Comparison of ENCODE assay signal across 8 cellular contexts in genomic region chr2:219498280-219499057, GRCh38. TPM values are rescaled to one million over a fixed set of nuclear protein-coding genes. Genes with fewer than 3 reads are reported as not detected.
DNase-seq lines count a peak whose midpoint lies in the region; ATAC-seq and TF ChIP-seq lines count a peak whose summit lies in the region.

TSS of gene GMPPA (plus strand) at chr2:219498891. CDS start at chr2:219499976, 1,085 bp downstream.

- H3K79me2 ChIP-seq in PC-3 (ENCODE audit: low read length): peaks cover 16% of the 10 kb centered on the region

- CTCF ChIA-PET in PC-3 (lab: Charles Lee): interaction anchor here (0.6 to 1.7 kb wide), 10 partner anchors 10 to 788 kb away, joined by 3 to 14 read pairs (median 4); no protein-coding TSS in a partner anchor

- POLR2A ChIA-PET in PC-3 (lab: Charles Lee; ENCODE audit: unreplicated experiment): interaction anchor here (0.6 to 1.1 kb wide), 9 partner anchors 10 to 111 kb away, joined by 3 to 14 read pairs (median 5); partner anchors contain the start of gene DNPEP

- H3K27me3 ChIP-seq in PC-3 (ENCODE audit: low read length) (no peaks in the 10 kb centered on the region), mononuclear cell (ENCODE audit: insufficient read depth, low read length) (peaks cover 39% of the 10 kb centered on the region)

- H3K4me1 ChIP-seq in PC-3 (ENCODE audit: insufficient read depth, low read length) (peaks cover 21% of the 10 kb centered on the region), mononuclear cell (ENCODE audit: insufficient read depth, low read length) (peaks cover 32% of the 10 kb centered on the region)

- intact Hi-C loops in PC-3 (cut with micrococcal nuclease): loop anchor here (5.0 kb wide), 1 partner anchor 111 kb away; the partner anchor contains the start of gene DNPEP

- no peak for TF ChIP-seq RAD21 in Ishikawa (IDR thresholded peaks at IDR 0.05; ENCODE audit: low read depth)

- H2AFZ ChIP-seq in PC-3 (ENCODE audit: low read length): peak within 1 kb of the TSS; percentile 96

- H3K9ac ChIP-seq in PC-3 (ENCODE audit: low read length): peak within 1 kb of the TSS; percentile 95

- BruUV-seq in PC-3 (replicated peaks; lab: Mats Ljungman, UMichigan): TSS peak; percentile 90

- H3K27ac ChIP-seq in PC-3 (ENCODE audit: low read length): peak within 1 kb of the TSS; percentile 68

- H3K4me3 ChIP-seq in PC-3 (ENCODE audit: low read length): peak within 1 kb of the TSS; percentile 85
- peak within 1 kb of the TSS; percentile 73 for H3K4me3 ChIP-seq in epithelial cell of esophagus (ENCODE audit: low read length)
- peak within 1 kb of the TSS; percentile 64 for H3K4me3 ChIP-seq in mononuclear cell (ENCODE audit: low read length)

- ATAC-seq in GM21576 (IDR thresholded peaks at IDR 0.05; ENCODE audit: unreplicated experiment) (peak; percentile 93), PC-3 (peak; percentile 83)

- no peak for TF ChIP-seq CTCF in PC-3 (conservative IDR thresholded peaks at IDR 0.05; ENCODE audit: low read depth, low read length)
- TF ChIP-seq CTCF in epithelial cell of esophagus (IDR thresholded peaks at IDR 0.05; ENCODE audit: insufficient read depth, low read depth, low read length, missing control alignments): peak; percentile 21

- H4K20me1 ChIP-seq in PC-3 (ENCODE audit: low read length): no peaks in the 10 kb centered on the region

- DNase-seq in DMS114 treated with DMSO at 0.1 percent for 48 hours (lab: John Stamatoyannopoulos, UW; ENCODE audit: unreplicated experiment) (peak; percentile 97), PC-3 (peak; percentile 99), activated T-cell treated with anti-CD3 and anti-CD28 coated beads for 48 hours (ENCODE audit: low read depth) (peak; percentile 87), epithelial cell of esophagus (ENCODE audit: low read depth) (peak; percentile 99)
- peak; percentile 77 to 78 for DNase-seq in stimulated activated CD8-positive, alpha-beta memory T cell treated with anti-CD3 and anti-CD28 coated beads, Interleukin-4, amount 100 ng/mL, for 1 hour (ENCODE audit: low read depth in 2 of 2, low spot score in 1 of 2)

- no peaks in the 10 kb centered on the region for H3K36me3 ChIP-seq in PC-3 (ENCODE audit: low read depth, low read length)

- no peaks in the 10 kb centered on the region for H3F3A ChIP-seq in PC-3 (ENCODE audit: low read length, unreplicated experiment)

- peak within 1 kb of the TSS; percentile 95 for H3K4me2 ChIP-seq in PC-3 (ENCODE audit: low read length)

- H3K9me3 ChIP-seq in PC-3 (ENCODE audit: low read length): no peaks in the 10 kb centered on the region
- no peaks in the 10 kb centered on the region for H3K9me3 ChIP-seq in mononuclear cell (ENCODE audit: low read depth, low read length)

- no peaks in the 10 kb centered on the region for H3K9me2 ChIP-seq in PC-3 (replicated peaks; ENCODE audit: low read length)

- no peak for TF ChIP-seq EP300 in Ishikawa (IDR thresholded peaks at IDR 0.05; ENCODE audit: borderline replicate concordance)

TF ChIP-seq in Ishikawa, 13 proteins besides CTCF, POLR2A, EP300 and RAD21:
- TF ChIP-seq TEAD4 (IDR thresholded peaks at IDR 0.05) (no peak; the same call in 1 of the 2 replicates), MAX (IDR thresholded peaks at IDR 0.05) (peak; percentile 51), CREB1 (IDR thresholded peaks at IDR 0.05; ENCODE audit: low read depth) (0 out of 2 replicates have a peak, but pooled peaks have one; percentile 14), TAF1 (IDR thresholded peaks at IDR 0.05; ENCODE audit: low read depth) (peak; percentile 68), TCF12 (IDR thresholded peaks at IDR 0.05; ENCODE audit: low read depth) (peak; percentile 25; the same call in 1 of the 2 replicates), USF1 (IDR thresholded peaks at IDR 0.05) (peak; percentile 93), FOXM1 (IDR thresholded peaks at IDR 0.05; ENCODE audit: borderline replicate concordance, low read depth) (no peak), EGR1 (IDR thresholded peaks at IDR 0.05) (no peak)
TF ChIP-seq in Ishikawa: peak in this region for 5.

RNA-seq across cellular contexts. Expression of gene GMPPA, which starts in this region (rescaled TPM):
- total RNA-seq in PC-3 (2014; rRNA removed) (78.1 and 85.7 TPM in 2 replicates), mononuclear cell (12.0 TPM)

Comparison
In these comparisons a context has a peak if more than half of its experiments do, and no peak if none do; other contexts are left out.
1. Peak in every context shown above with its lines: DNase-seq, ATAC-seq, H3K4me3 ChIP-seq and H3K27ac ChIP-seq.